8 cellular contexts compared by ENCODE assay signal in the genomic region with DNA sequence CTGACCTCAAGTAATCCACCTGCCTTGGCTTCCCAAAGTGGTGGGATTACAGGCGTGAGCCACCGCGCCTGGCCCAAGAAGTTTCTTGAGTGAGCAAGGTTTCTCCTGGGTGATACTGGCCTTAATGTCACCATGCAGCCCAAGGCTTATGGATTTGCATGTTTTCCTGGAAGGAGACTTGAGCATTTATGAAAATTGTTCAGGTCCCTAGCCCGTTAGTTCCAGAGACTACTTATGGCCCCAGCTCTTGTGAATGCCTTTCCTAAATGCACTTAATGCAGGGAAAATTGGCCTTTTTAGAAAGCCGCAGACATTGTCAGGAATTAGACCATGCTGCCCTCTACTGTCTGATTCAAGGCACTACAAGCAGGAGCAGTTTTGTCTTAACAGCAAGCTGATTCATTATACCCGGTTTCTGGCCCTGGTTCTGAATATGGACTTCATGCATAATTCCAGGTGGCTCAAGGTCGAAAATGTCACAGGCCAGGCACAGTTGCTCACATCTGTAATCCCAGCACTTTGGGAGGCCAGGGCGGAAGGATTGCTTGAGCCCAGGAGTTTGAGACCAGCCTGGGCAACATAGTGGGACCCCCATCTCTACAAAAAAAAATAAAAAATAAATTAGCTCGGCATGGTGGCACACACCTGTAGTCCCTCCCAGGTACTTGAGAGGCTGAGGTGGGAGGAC.
DNase-seq lines count a peak whose midpoint lies in the region; ATAC-seq, FAIRE-seq and TF ChIP-seq lines count a peak whose summit lies in the region.

No MANE protein-coding gene starts in this region.

- H3K27me3 Mint-ChIP-seq in T-helper 2 cell treated with Interferon-gamma antibody and Interleukin-4, amounts not matched to agents 5 μg/mL and 100 μg/mL, for 36 hours (ENCODE audit: low read depth), result no peaks in the 10 kb centered on the region

- peak; percentile 87 for TF ChIP-seq CTCF in GM12874 (IDR thresholded peaks at IDR 0.05; ENCODE audit: insufficient read depth, low read depth, low read length)
- TF ChIP-seq CTCF in cardiac fibroblast (IDR thresholded peaks at IDR 0.05; ENCODE audit: low read depth, low read length), result peak; percentile 96

- DNase-seq in NCI-H2029 (lab: John Stamatoyannopoulos, UW) (peak; percentile 63), cardiac fibroblast (ENCODE audit: low read depth in 2 of 2) (peak; percentile 91), islet precursor cell (peak; percentile 78)
- peak; percentile 35 for DNase-seq in T-helper 2 cell treated with Interferon-gamma antibody and Interleukin-4, amounts not matched to agents 5 μg/mL and 100 μg/mL, for 36 hours (ENCODE audit: low spot score)
- DNase-seq in stimulated activated CD4-positive, alpha-beta T cell treated with anti-CD3 and anti-CD28 coated beads, Interleukin-2, amount 100 ng/mL, for 4 hours (ENCODE audit: low read depth), result peak; percentile 40

- no peaks in the 10 kb centered on the region for H3K4me1 Mint-ChIP-seq in T-helper 2 cell treated with Interferon-gamma antibody and Interleukin-4, amounts not matched to agents 5 μg/mL and 100 μg/mL, for 36 hours (ENCODE audit: low read depth)

- FAIRE-seq in A204.1 (lab: Jason Lieb, UNC), result peak; percentile 91

- H3K9me3 Mint-ChIP-seq in T-helper 2 cell treated with Interferon-gamma antibody and Interleukin-4, amounts not matched to agents 5 μg/mL and 100 μg/mL, for 36 hours, result no peaks in the 10 kb centered on the region

- H3K27ac Mint-ChIP-seq in T-helper 2 cell treated with Interferon-gamma antibody and Interleukin-4, amounts not matched to agents 5 μg/mL and 100 μg/mL, for 36 hours, result no peak overlapping the region

- H3K36me3 Mint-ChIP-seq in T-helper 2 cell treated with Interferon-gamma antibody and Interleukin-4, amounts not matched to agents 5 μg/mL and 100 μg/mL, for 36 hours (ENCODE audit: low read depth), result peaks cover 2% of the 10 kb centered on the region

- no peak for ATAC-seq in HG03139 (IDR thresholded peaks at IDR 0.05; ENCODE audit: unreplicated experiment)

- H3K4me3 Mint-ChIP-seq in T-helper 2 cell treated with Interferon-gamma antibody and Interleukin-4, amounts not matched to agents 5 μg/mL and 100 μg/mL, for 36 hours, result no peak overlapping the region

- no peak overlapping the region for H3K4me3 ChIP-seq in cardiac fibroblast (replicated peaks in 1 of 2; ENCODE audit: low read depth in 2 of 2, low read length in 2 of 2)

Comparison
In these comparisons a context has a peak if more than half of its experiments do, and no peak if none do; other contexts are left out.
1. DNase-seq: peak in every context shown above with its lines; median percentile 91 in cardiac fibroblast; 78 in islet precursor cell; 63 in NCI-H2029; 40 in stimulated activated CD4-positive, alpha-beta T cell treated with anti-CD3 and anti-CD28 coated beads, Interleukin-2, amount 100 ng/mL, for 4 hours; 35 in T-helper 2 cell treated with Interferon-gamma antibody and Interleukin-4, amounts not matched to agents 5 μg/mL and 100 μg/mL, for 36 hours.